28 cellular contexts compared by ENCODE assay signal in genomic region chr4:38125816-38126215, GRCh38.
DNase-seq lines count a peak whose midpoint lies in the region; ATAC-seq and TF ChIP-seq lines count a peak whose summit lies in the region.
"Had no signal": no experiment of that assay in that cellular context is flagged by ENCODE, and none has a peak within 500 bp of the region (broad histone marks: within the 10 kb centered on the region; RNA-seq: fewer than 3 reads in every experiment).

No MANE protein-coding gene starts in this region.

- POLR2A ChIA-PET in CD8-positive, alpha-beta memory T cell (lab: Charles Lee) = no interaction called here

- intact Hi-C loops in uterus (cut with DNase I; ENCODE audit: low total_unique reads) (no loop called here), colonic mucosa (cut with DNase I) (no loop called here)

- H3K27ac Mint-ChIP-seq in CD8-positive, alpha-beta memory T cell = peak overlapping the region in 1 of 8 donors; percentile 27
- H3K27ac Mint-ChIP-seq: activated CD4-positive, alpha-beta memory T cell treated with anti-CD3 and anti-CD28 coated beads, Interleukin-2, amount 10 ng/mL, durations not matched to agents 7 days and 5 days; activated T-helper 17 cell treated with anti-CD3 and anti-CD28 coated beads, Interleukin-2, amount 50 U/mL, for 72 hours; memory B cell; neural progenitor cell; T-helper 17 cell had no signal

- no peak overlapping the region for H3K4me3 Mint-ChIP-seq in CD8-positive, alpha-beta memory T cell
- H3K4me3 Mint-ChIP-seq: activated CD4-positive, alpha-beta memory T cell treated with anti-CD3 and anti-CD28 coated beads, Interleukin-2, amount 10 ng/mL, durations not matched to agents 7 days and 5 days; activated T-helper 17 cell treated with anti-CD3 and anti-CD28 coated beads, Interleukin-2, amount 50 U/mL, for 72 hours; CD4-positive, CD25-positive, alpha-beta regulatory T cell; memory B cell; neural progenitor cell; T-helper 17 cell had no signal

- H3K4me1 ChIP-seq in uterus (peaks cover 0 to 11% of the 10 kb centered on the region in 2 donors), colonic mucosa (no peaks in the 10 kb centered on the region)
- peaks cover 29% of the 10 kb centered on the region for H3K4me1 ChIP-seq in CD8-positive, alpha-beta memory T cell (ENCODE audit: insufficient read depth, low read length)

- H3K9me3 Mint-ChIP-seq in CD8-positive, alpha-beta memory T cell = no peaks in the 10 kb centered on the region
- H3K9me3 Mint-ChIP-seq: activated CD4-positive, alpha-beta memory T cell treated with anti-CD3 and anti-CD28 coated beads, Interleukin-2, amount 10 ng/mL, durations not matched to agents 7 days and 5 days; activated T-helper 17 cell treated with anti-CD3 and anti-CD28 coated beads, Interleukin-2, amount 50 U/mL, for 72 hours; memory B cell; neural progenitor cell had no signal

- H3K4me1 Mint-ChIP-seq in CD8-positive, alpha-beta memory T cell = peaks cover 32 to 37% (median 34%) of the 10 kb centered on the region in 3 donors

- H3K36me3 ChIP-seq in uterus (no peaks in the 10 kb centered on the region), colonic mucosa (no peaks in the 10 kb centered on the region)
- H3K36me3 ChIP-seq in CD8-positive, alpha-beta memory T cell (ENCODE audit: insufficient read depth, low read length) = peaks cover 11% of the 10 kb centered on the region
- H3K36me3 ChIP-seq: MG63, neural progenitor cell, right lobe of liver had no signal

- DNase-seq in NCI-H510A treated with DMSO at 0.1 percent for 48 hours (lab: John Stamatoyannopoulos, UW) (peak; percentile 25), NCI-H510A (lab: John Stamatoyannopoulos, UW) (no peak), choroid plexus epithelial cell (ENCODE audit: low read depth) (peak; percentile 25), kidney tubule cell (ENCODE audit: low spot score) (peak; percentile 32), uterus (no peak), colonic mucosa (no peak)
- DNase-seq in CD8-positive, alpha-beta memory T cell = no peak
- DNase-seq: 8988T; activated CD4-positive, alpha-beta memory T cell treated with anti-CD3 and anti-CD28 coated beads, Interleukin-2, amount 10 ng/mL, durations not matched to agents 7 days and 5 days; activated CD4-positive, CD25-positive, alpha-beta regulatory T cell treated with anti-CD3 and anti-CD28 coated beads, Interleukin-2, amount 50 U/mL, for 72 hours; activated naive CD4-positive, alpha-beta T cell treated with anti-CD3 and anti-CD28 coated beads, Interleukin-2, amount 50 U/mL, for 16 hours; CD4-positive, CD25-positive, alpha-beta regulatory T cell; cortex of kidney; GDM1; glutamatergic neuron; MG63; NCI-H1417; NCI-H2081; right lobe of liver; stimulated activated CD4-positive, alpha-beta T cell treated with anti-CD3 and anti-CD28 coated beads, Interleukin-15, amount 100 ng/mL, for 24 hours; stimulated activated naive CD4-positive, alpha-beta T cell; T-helper 17 cell had no signal

- no peak for ATAC-seq in HG03135 (IDR thresholded peaks at IDR 0.05; ENCODE audit: unreplicated experiment)
- ATAC-seq: activated T-helper 17 cell treated with anti-CD3 and anti-CD28 coated beads, Interleukin-2, amount 50 U/mL, for 72 hours; right lobe of liver; SK-N-SH treated with all-trans-retinoic acid at 6 μM for 48 hours; T-helper 17 cell had no signal

- peaks cover 7 to 42% (median 13%) of the 10 kb centered on the region in 3 donors for H3K36me3 Mint-ChIP-seq in CD8-positive, alpha-beta memory T cell

- H3K9me3 ChIP-seq in uterus (no peaks in the 10 kb centered on the region), colonic mucosa (no peaks in the 10 kb centered on the region)
- H3K9me3 ChIP-seq in CD8-positive, alpha-beta memory T cell (ENCODE audit: low read length) = no peaks in the 10 kb centered on the region
- H3K9me3 ChIP-seq: MG63, right lobe of liver, suprapubic skin had no signal

- CTCF ChIA-PET in CD8-positive, alpha-beta memory T cell (lab: Charles Lee) = no interaction called here

- H3K27me3 ChIP-seq in uterus = no peaks in the 10 kb centered on the region
- H3K27me3 ChIP-seq in CD8-positive, alpha-beta memory T cell (ENCODE audit: insufficient read depth, low read length, poor library complexity, severe bottlenecking) = no peaks in the 10 kb centered on the region
- no peaks in the 10 kb centered on the region for H3K27me3 ChIP-seq in colonic mucosa
- H3K27me3 ChIP-seq: MG63, neural progenitor cell, right lobe of liver, suprapubic skin had no signal

- no peak overlapping the region for H3K9ac ChIP-seq in colonic mucosa (ENCODE audit: low read depth in 2 of 2, low read length in 2 of 2)
- H3K9ac ChIP-seq: neural progenitor cell had no signal

- no peak overlapping the region for H3K4me3 ChIP-seq in choroid plexus epithelial cell (ENCODE audit: low read depth, low read length)
- H3K4me3 ChIP-seq in uterus = no peak overlapping the region
- H3K4me3 ChIP-seq in CD8-positive, alpha-beta memory T cell (ENCODE audit: low read length) = no peak overlapping the region
- H3K4me3 ChIP-seq in colonic mucosa = no peak overlapping the region
- H3K4me3 ChIP-seq: MG63, neural progenitor cell, right lobe of liver, suprapubic skin had no signal

- H3K27ac ChIP-seq in uterus (peak overlapping the region; percentile 59 to 82), colonic mucosa (no peak overlapping the region)
- H3K27ac ChIP-seq in CD8-positive, alpha-beta memory T cell (ENCODE audit: low read depth, low read length) = no peak overlapping the region
- H3K27ac ChIP-seq: neural progenitor cell, right lobe of liver, suprapubic skin had no signal

- TF ChIP-seq POLR2A in uterus (IDR thresholded peaks at IDR 0.05) = no peak

- peaks cover 0 to 1% of the 10 kb centered on the region in 2 donors for H3K27me3 Mint-ChIP-seq in CD8-positive, alpha-beta memory T cell
- H3K27me3 Mint-ChIP-seq: activated CD4-positive, alpha-beta memory T cell treated with anti-CD3 and anti-CD28 coated beads, Interleukin-2, amount 10 ng/mL, durations not matched to agents 7 days and 5 days; activated T-helper 17 cell treated with anti-CD3 and anti-CD28 coated beads, Interleukin-2, amount 50 U/mL, for 72 hours; CD4-positive, CD25-positive, alpha-beta regulatory T cell; memory B cell; T-helper 17 cell had no signal

- no peak for TF ChIP-seq CTCF in choroid plexus epithelial cell (conservative IDR thresholded peaks at IDR 0.05; ENCODE audit: low read depth, low read length)
- TF ChIP-seq CTCF in uterus (IDR thresholded peaks at IDR 0.05) = no peak
- TF ChIP-seq CTCF in colonic mucosa (IDR thresholded peaks at IDR 0.05) = no peak

Comparison
In these comparisons a context has a peak if more than half of its experiments do, and no peak if none do; other contexts are left out.
1. DNase-seq: peak in NCI-H510A treated with DMSO at 0.1 percent for 48 hours (single experiment), choroid plexus epithelial cell (single experiment) and kidney tubule cell (single experiment); none in NCI-H510A (single experiment), uterus (0 of 2), CD8-positive, alpha-beta memory T cell (0 of 5) and colonic mucosa (single experiment).
2. H3K27ac ChIP-seq: peak in uterus (2 of 2); none in CD8-positive, alpha-beta memory T cell (single experiment) and colonic mucosa (single experiment).